Comparison of ENCODE assay signal across 19 cellular contexts in genomic region chr4:102554988-102555387, GRCh38. TPM values are rescaled to one million over a fixed set of nuclear protein-coding genes. Genes with fewer than 3 reads are reported as not detected.
DNase-seq lines count a peak whose midpoint lies in the region; ATAC-seq and TF ChIP-seq lines count a peak whose summit lies in the region.
"Had no signal": no experiment of that assay in that cellular context is flagged by ENCODE, and none has a peak within 500 bp of the region (broad histone marks: within the 10 kb centered on the region; RNA-seq: fewer than 3 reads in every experiment).

No MANE protein-coding gene starts in this region.

- TF ChIP-seq CTCF in WTC11 (IDR thresholded peaks at IDR 0.05) (no peak), gastroesophageal sphincter (IDR thresholded peaks at IDR 0.05) (no peak), breast epithelium (IDR thresholded peaks at IDR 0.05) (no peak)

- peak overlapping the region; percentile 19 for H3K9ac ChIP-seq in skeletal muscle satellite cell (ENCODE audit: low read depth, low read length)
- H3K9ac ChIP-seq: BLaER1 treated with 17β-estradiol and CSF1 and Interleukin-3, amounts not matched to agents 10 nM and 100 nM had no signal

- H3K27me3 ChIP-seq in gastroesophageal sphincter (no peaks in the 10 kb centered on the region), right cardiac atrium (ENCODE audit: control insufficient read depth, insufficient read depth) (no peaks in the 10 kb centered on the region), skeletal muscle satellite cell (ENCODE audit: control insufficient read depth, insufficient read depth, low read length) (no peaks in the 10 kb centered on the region), breast epithelium (no peaks in the 10 kb centered on the region)
- H3K27me3 ChIP-seq: BLaER1 treated with 17β-estradiol and CSF1 and Interleukin-3, amounts not matched to agents 10 nM and 100 nM; MG63 had no signal

- peak overlapping the region; percentile 32 for H3K4me2 ChIP-seq in skeletal muscle satellite cell (ENCODE audit: low read length)
- H3K4me2 ChIP-seq: BLaER1 treated with 17β-estradiol and CSF1 and Interleukin-3, amounts not matched to agents 10 nM and 100 nM had no signal

- no peaks in the 10 kb centered on the region for H3K27me3 Mint-ChIP-seq in WTC11 (ENCODE audit: low read depth)

- H3K4me1 Mint-ChIP-seq in WTC11 = peaks cover 5% of the 10 kb centered on the region

- no peak for DNase-seq in WTC11 (ENCODE audit: low spot score)
- DNase-seq in right cardiac atrium = no peak
- DNase-seq in NCI-H2081 (lab: John Stamatoyannopoulos, UW) = no peak
- no peak for DNase-seq in breast epithelium (ENCODE audit: low spot score in 2 of 2)
- DNase-seq: Calu3; CD8-positive, alpha-beta T cell; EL; Kasumi-1; MG63; NCI-H1048; NCI-H1436 treated with DMSO at 0.1 percent for 48 hours; NCI-H2107; NCI-H510A; OCI-M1 had no signal

- H3K9me3 ChIP-seq in gastroesophageal sphincter = no peaks in the 10 kb centered on the region
- no peaks in the 10 kb centered on the region for H3K9me3 ChIP-seq in right cardiac atrium (ENCODE audit: control insufficient read depth, low read length)
- H3K9me3 ChIP-seq in skeletal muscle satellite cell (replicated peaks; ENCODE audit: low read length) = no peaks in the 10 kb centered on the region
- H3K9me3 ChIP-seq in breast epithelium = no peaks in the 10 kb centered on the region
- H3K9me3 ChIP-seq: MG63 had no signal

- H3K36me3 Mint-ChIP-seq in WTC11 = no peaks in the 10 kb centered on the region

- POLR2A ChIA-PET in WTC11 (lab: Charles Lee) = no interaction called here

- peak overlapping the region in 3 of 4 donors; percentile 29 to 36 (median 35) for H3K27ac ChIP-seq in gastroesophageal sphincter
- H3K27ac ChIP-seq in right cardiac atrium (ENCODE audit: low read length) = no peak overlapping the region
- H3K27ac ChIP-seq in breast epithelium = no peak overlapping the region
- H3K27ac ChIP-seq: BLaER1 treated with 17β-estradiol and CSF1 and Interleukin-3, amounts not matched to agents 10 nM and 100 nM had no signal

- no peak for TF ChIP-seq POLR2A in gastroesophageal sphincter (IDR thresholded peaks at IDR 0.05)
- TF ChIP-seq POLR2A in breast epithelium (IDR thresholded peaks at IDR 0.05) = no peak

- no peak for TF ChIP-seq EP300 in gastroesophageal sphincter (IDR thresholded peaks at IDR 0.05)

- ATAC-seq in WTC11 = peak; percentile 24; the same call in 1 of the 2 replicates
- ATAC-seq in gastroesophageal sphincter = no peak
- peak; percentile 73 to 78 for ATAC-seq in right cardiac atrium
- ATAC-seq in HG03354 (IDR thresholded peaks at IDR 0.05; ENCODE audit: poor library complexity, severe bottlenecking, unreplicated experiment) = no peak
- ATAC-seq: CD8-positive, alpha-beta T cell; GM12878 had no signal

- intact Hi-C loops in right cardiac atrium (cut with DNase I) = no loop called here
- intact Hi-C loops in breast epithelium (cut with DNase I; ENCODE audit: low total_unique reads) = no loop called here

- CTCF ChIA-PET in WTC11 (lab: Charles Lee) = interaction anchor here (0.9 to 2.4 kb wide), 2 partner anchors 13 to 124 kb away, joined by 6 to 8 read pairs; no protein-coding TSS in a partner anchor

- H3K4me3 Mint-ChIP-seq in WTC11 = no peak overlapping the region
- H3K4me3 Mint-ChIP-seq: CD8-positive, alpha-beta T cell had no signal

- no peaks in the 10 kb centered on the region for H3K9me3 Mint-ChIP-seq in WTC11
- H3K9me3 Mint-ChIP-seq: CD8-positive, alpha-beta T cell had no signal

- no peaks in the 10 kb centered on the region for H3K36me3 ChIP-seq in gastroesophageal sphincter
- peaks cover 6% of the 10 kb centered on the region for H3K36me3 ChIP-seq in skeletal muscle satellite cell (ENCODE audit: insufficient read depth, low read length)
- H3K36me3 ChIP-seq in breast epithelium = no peaks in the 10 kb centered on the region
- H3K36me3 ChIP-seq: MG63 had no signal

- H3K27ac Mint-ChIP-seq in WTC11 = no peak overlapping the region
- H3K27ac Mint-ChIP-seq: CD8-positive, alpha-beta T cell had no signal

- H3K4me1 ChIP-seq in gastroesophageal sphincter = peaks cover 8 to 52% (median 14%) of the 10 kb centered on the region in 3 donors
- no peaks in the 10 kb centered on the region for H3K4me1 ChIP-seq in right cardiac atrium (ENCODE audit: control insufficient read depth, insufficient read depth, low read length)
- peaks cover 32% of the 10 kb centered on the region for H3K4me1 ChIP-seq in skeletal muscle satellite cell (ENCODE audit: control insufficient read depth, insufficient read depth, low read length)
- H3K4me1 ChIP-seq in breast epithelium = no peaks in the 10 kb centered on the region

- H3K4me3 ChIP-seq in gastroesophageal sphincter (no peak overlapping the region), right cardiac atrium (ENCODE audit: low read length) (no peak overlapping the region), skeletal muscle satellite cell (ENCODE audit: low read length) (no peak overlapping the region), breast epithelium (no peak overlapping the region)
- H3K4me3 ChIP-seq: BLaER1 treated with 17β-estradiol and CSF1 and Interleukin-3, amounts not matched to agents 10 nM and 100 nM; GM12878; MG63 had no signal

TF ChIP-seq in WTC11, 78 proteins besides CTCF, POLR2A, EP300 and RAD21 (continues in another document):
- TF ChIP-seq AR (CRISPR knock-in tag; IDR thresholded peaks at IDR 0.05) = no peak
- no peak for TF ChIP-seq MLX (CRISPR knock-in tag; IDR thresholded peaks at IDR 0.05)
- TF ChIP-seq USF1 (CRISPR knock-in tag; IDR thresholded peaks at IDR 0.05) = no peak
- TF ChIP-seq FOXP4 (CRISPR knock-in tag; IDR thresholded peaks at IDR 0.05) = no peak
- no peak for TF ChIP-seq ZNF219 (CRISPR knock-in tag; IDR thresholded peaks at IDR 0.05; ENCODE audit: borderline replicate concordance)
- no peak for TF ChIP-seq NR3C1 (CRISPR knock-in tag; conservative IDR thresholded peaks at IDR 0.05; ENCODE audit: low read depth)

RNA-seq across cellular contexts. Expression of gene NFKB1, which starts 53.8 kb away (rescaled TPM):
- total RNA-seq in WTC11 (2021) (5.6 to 7.6 TPM (median 5.9 TPM) in 3 replicates), gastroesophageal sphincter (10 to 100 TPM; 27.6 to 50.1 (median 43.8) TPM), right cardiac atrium (10 to 100 TPM; 20.7 to 24.0 (median 22.7) TPM), breast epithelium (10 to 100 TPM; 30.2 to 52.5 (median 42.6) TPM)
- polyA plus RNA-seq in right cardiac atrium = 8.8 TPM
- 22.5 and 25.9 TPM in 2 replicates for total RNA-seq in skeletal muscle satellite cell (2012; rRNA removed)

Comparison
In these comparisons a context has a peak if more than half of its experiments do, and no peak if none do; other contexts are left out.
1. ATAC-seq: peak in WTC11 (single experiment) and right cardiac atrium (2 of 2); none in gastroesophageal sphincter (single experiment) and HG03354 (single experiment).
2. H3K27ac ChIP-seq: peak in gastroesophageal sphincter (3 of 4); none in right cardiac atrium (single experiment) and breast epithelium (0 of 2).